In the genomic region with DNA sequence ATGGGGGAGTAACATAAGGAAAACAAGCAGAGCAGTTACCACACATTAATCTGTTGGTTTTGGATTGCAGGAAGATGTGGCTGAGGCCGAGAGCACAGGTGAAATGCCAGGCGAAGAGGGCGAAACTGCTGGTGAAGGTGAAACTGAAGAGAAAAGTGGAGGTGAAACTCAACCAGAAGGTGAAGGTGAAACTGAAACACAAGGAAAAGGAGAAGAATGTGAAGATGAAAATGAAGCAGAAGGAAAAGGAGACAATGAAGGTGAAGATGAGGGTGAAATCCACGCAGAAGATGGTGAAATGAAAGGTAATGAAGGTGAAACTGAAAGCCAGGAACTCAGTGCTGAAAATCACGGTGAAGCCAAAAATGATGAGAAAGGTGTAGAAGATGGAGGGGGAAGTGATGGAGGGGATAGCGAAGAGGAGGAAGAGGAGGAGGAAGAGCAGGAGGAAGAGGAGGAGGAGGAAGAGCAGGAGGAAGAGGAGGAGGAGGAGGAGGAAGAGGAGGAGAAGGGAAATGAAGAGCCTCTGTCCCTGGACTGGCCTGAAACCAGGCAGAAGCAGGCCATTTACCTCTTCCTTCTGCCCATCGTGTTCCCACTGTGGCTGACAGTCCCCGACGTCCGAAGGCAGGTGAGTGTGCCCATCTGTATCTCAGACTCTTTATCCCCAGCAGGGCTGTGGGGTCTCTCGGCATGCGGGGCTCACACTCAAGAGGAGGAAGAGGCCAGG, we compare ENCODE assay signal across 28 cellular contexts. TPM values are rescaled to one million over a fixed set of nuclear protein-coding genes. Genes with fewer than 3 reads are reported as not detected.
DNase-seq lines count a peak whose midpoint lies in the region; ATAC-seq, FAIRE-seq and TF ChIP-seq lines count a peak whose summit lies in the region.
"Had no signal": no experiment of that assay in that cellular context is flagged by ENCODE, and none has a peak within 500 bp of the region (broad histone marks: within the 10 kb centered on the region; RNA-seq: fewer than 3 reads in every experiment).

No MANE protein-coding gene starts in this region.

- ATAC-seq in activated T-helper 17 cell treated with anti-CD3 and anti-CD28 coated beads, Interleukin-2, amount 50 U/mL, for 72 hours (replicated peaks) = no peak
- ATAC-seq in naive thymus-derived CD8-positive, alpha-beta T cell = no peak
- no peak for ATAC-seq in activated CD4-positive, alpha-beta T cell treated with anti-CD3 and anti-CD28 coated beads for 36 hours
- ATAC-seq: heart right ventricle had no signal

- no peak for TF ChIP-seq CTCF in osteocyte (IDR thresholded peaks at IDR 0.05)

- POLR2A ChIA-PET in naive thymus-derived CD8-positive, alpha-beta T cell (lab: Charles Lee) = interaction anchor here (0.6 kb wide), 1 partner anchor 17 kb away, joined by 5 read pairs; no protein-coding TSS in a partner anchor
- POLR2A ChIA-PET in activated CD4-positive, alpha-beta T cell treated with anti-CD3 and anti-CD28 coated beads for 36 hours (lab: Charles Lee) = no interaction called here

- H3K27me3 Mint-ChIP-seq in activated T-cell treated with anti-CD3 and anti-CD28 coated beads, Interleukin-2, amount 50 U/mL, for 24 hours = no peaks in the 10 kb centered on the region
- no peaks in the 10 kb centered on the region for H3K27me3 Mint-ChIP-seq in activated T-helper 17 cell treated with anti-CD3 and anti-CD28 coated beads, Interleukin-2, amount 50 U/mL, for 72 hours
- no peaks in the 10 kb centered on the region for H3K27me3 Mint-ChIP-seq in naive thymus-derived CD8-positive, alpha-beta T cell
- H3K27me3 Mint-ChIP-seq in activated CD4-positive, alpha-beta T cell treated with anti-CD3 and anti-CD28 coated beads for 36 hours = no peaks in the 10 kb centered on the region
- H3K27me3 Mint-ChIP-seq in osteocyte (ENCODE audit: unreplicated experiment) = no peaks in the 10 kb centered on the region
- H3K27me3 Mint-ChIP-seq: CD4-positive, alpha-beta T cell; type B pancreatic cell had no signal

- intact Hi-C loops in activated CD4-positive, alpha-beta T cell treated with anti-CD3 and anti-CD28 coated beads for 36 hours (cut with DNase I, micrococcal nuclease) = no loop called here

- no peak for DNase-seq in activated T-cell treated with anti-CD3 and anti-CD28 coated beads, Interleukin-2, amount 50 U/mL, for 24 hours
- DNase-seq in activated T-cell treated with anti-CD3 and anti-CD28 coated beads for 4 hours (no peak), GM12892 (ENCODE audit: insufficient read length) (no peak), GM19238 (ENCODE audit: insufficient read length, low spot score) (no peak), osteocyte (ENCODE audit: extremely low spot score, unreplicated experiment) (no peak)
- DNase-seq in naive thymus-derived CD8-positive, alpha-beta T cell = no peak
- DNase-seq in activated CD4-positive, alpha-beta T cell treated with anti-CD3 and anti-CD28 coated beads for 36 hours = no peak
- DNase-seq: activated CD4-positive, alpha-beta T cell treated with anti-CD3 and anti-CD28 coated beads for 48 hours; activated naive CD4-positive, alpha-beta T cell treated with Interleukin-2 at 50 U/mL for 16 hours; AML-193; amygdala; brain microvascular endothelial cell; CD4-positive, alpha-beta T cell; dorsolateral prefrontal cortex; heart right ventricle; Karpas-422; NCI-H1417 treated with DMSO at 0.1 percent for 48 hours; NCI-H2081; NCI-H226; NCI-H526 treated with DMSO at 0.1 percent for 48 hours; occipital lobe; Right ventricle myocardium superior; stimulated activated CD4-positive, alpha-beta T cell treated with anti-CD3 and anti-CD28 coated beads, Interleukin-4, amount 100 ng/mL, for 24 hours; substantia nigra had no signal

- H3K9me3 Mint-ChIP-seq in activated T-cell treated with anti-CD3 and anti-CD28 coated beads, Interleukin-2, amount 50 U/mL, for 24 hours = no peaks in the 10 kb centered on the region
- no peaks in the 10 kb centered on the region for H3K9me3 Mint-ChIP-seq in activated T-helper 17 cell treated with anti-CD3 and anti-CD28 coated beads, Interleukin-2, amount 50 U/mL, for 72 hours
- H3K9me3 Mint-ChIP-seq in naive thymus-derived CD8-positive, alpha-beta T cell = no peaks in the 10 kb centered on the region
- H3K9me3 Mint-ChIP-seq in activated CD4-positive, alpha-beta T cell treated with anti-CD3 and anti-CD28 coated beads for 36 hours (ENCODE audit: low read depth) = no peaks in the 10 kb centered on the region
- no peaks in the 10 kb centered on the region for H3K9me3 Mint-ChIP-seq in osteocyte (ENCODE audit: unreplicated experiment)
- H3K9me3 Mint-ChIP-seq: CD4-positive, alpha-beta T cell; type B pancreatic cell had no signal

- H3K4me3 Mint-ChIP-seq in activated T-cell treated with anti-CD3 and anti-CD28 coated beads, Interleukin-2, amount 50 U/mL, for 24 hours = no peak overlapping the region
- peak overlapping the region; percentile 13 for H3K4me3 Mint-ChIP-seq in activated T-helper 17 cell treated with anti-CD3 and anti-CD28 coated beads, Interleukin-2, amount 50 U/mL, for 72 hours
- no peak overlapping the region for H3K4me3 Mint-ChIP-seq in naive thymus-derived CD8-positive, alpha-beta T cell
- no peak overlapping the region for H3K4me3 Mint-ChIP-seq in activated CD4-positive, alpha-beta T cell treated with anti-CD3 and anti-CD28 coated beads for 36 hours
- no peak overlapping the region for H3K4me3 Mint-ChIP-seq in osteocyte (ENCODE audit: unreplicated experiment)
- H3K4me3 Mint-ChIP-seq: CD4-positive, alpha-beta T cell; type B pancreatic cell had no signal

- peaks cover 51% of the 10 kb centered on the region for H3K36me3 Mint-ChIP-seq in activated T-cell treated with anti-CD3 and anti-CD28 coated beads, Interleukin-2, amount 50 U/mL, for 24 hours (ENCODE audit: low read depth)
- H3K36me3 Mint-ChIP-seq in activated T-helper 17 cell treated with anti-CD3 and anti-CD28 coated beads, Interleukin-2, amount 50 U/mL, for 72 hours (ENCODE audit: low read depth) = peaks cover 37% of the 10 kb centered on the region
- H3K36me3 Mint-ChIP-seq in naive thymus-derived CD8-positive, alpha-beta T cell = peaks cover 0 to 45% (median 4%) of the 10 kb centered on the region in 3 donors
- H3K36me3 Mint-ChIP-seq in activated CD4-positive, alpha-beta T cell treated with anti-CD3 and anti-CD28 coated beads for 36 hours (ENCODE audit: low read depth) = peaks cover 10% of the 10 kb centered on the region
- peaks cover 19% of the 10 kb centered on the region for H3K36me3 Mint-ChIP-seq in osteocyte (ENCODE audit: unreplicated experiment)
- H3K36me3 Mint-ChIP-seq: type B pancreatic cell had no signal

- TF ChIP-seq POLR2A in GM12892 (IDR thresholded peaks at IDR 0.05; ENCODE audit: low read depth, low read length) = no peak; the same call in 1 of the 2 replicates

- CTCF ChIA-PET in activated CD4-positive, alpha-beta T cell treated with anti-CD3 and anti-CD28 coated beads for 36 hours (lab: Charles Lee) = interaction anchor here (0.7 to 0.9 kb wide), 2 partner anchors 13 to 49 kb away, joined by 3 read pairs; no protein-coding TSS in a partner anchor

- H3K4me1 Mint-ChIP-seq in activated T-cell treated with anti-CD3 and anti-CD28 coated beads, Interleukin-2, amount 50 U/mL, for 24 hours (ENCODE audit: low read depth) = peaks cover 9% of the 10 kb centered on the region
- H3K4me1 Mint-ChIP-seq in activated T-helper 17 cell treated with anti-CD3 and anti-CD28 coated beads, Interleukin-2, amount 50 U/mL, for 72 hours = peaks cover 6% of the 10 kb centered on the region
- H3K4me1 Mint-ChIP-seq in naive thymus-derived CD8-positive, alpha-beta T cell = peaks cover 0 to 3% (median under 1%) of the 10 kb centered on the region in 4 donors
- H3K4me1 Mint-ChIP-seq in activated CD4-positive, alpha-beta T cell treated with anti-CD3 and anti-CD28 coated beads for 36 hours = peaks cover 5% of the 10 kb centered on the region
- H3K4me1 Mint-ChIP-seq in osteocyte (ENCODE audit: unreplicated experiment) = peaks cover 30% of the 10 kb centered on the region

- peak overlapping the region; percentile 22 for H3K27ac Mint-ChIP-seq in activated T-cell treated with anti-CD3 and anti-CD28 coated beads, Interleukin-2, amount 50 U/mL, for 24 hours
- peak overlapping the region; percentile 54 for H3K27ac Mint-ChIP-seq in activated T-helper 17 cell treated with anti-CD3 and anti-CD28 coated beads, Interleukin-2, amount 50 U/mL, for 72 hours
- peak overlapping the region in 7 of 10 donors; percentile 7 to 66 (median 34) for H3K27ac Mint-ChIP-seq in naive thymus-derived CD8-positive, alpha-beta T cell
- no peak overlapping the region for H3K27ac Mint-ChIP-seq in activated CD4-positive, alpha-beta T cell treated with anti-CD3 and anti-CD28 coated beads for 36 hours
- no peak overlapping the region for H3K27ac Mint-ChIP-seq in osteocyte (ENCODE audit: unreplicated experiment)
- H3K27ac Mint-ChIP-seq: CD4-positive, alpha-beta T cell; type B pancreatic cell had no signal

- peak; percentile 46 for FAIRE-seq in GM12892 (lab: Jason Lieb, UNC)
- FAIRE-seq: A204.1, frontal cortex had no signal

RNA-seq across cellular contexts. Expression of a gene that starts 28.7 kb away (rescaled TPM):
- 9.6 TPM for polyA plus RNA-seq in GM12892 (2012; ENCODE audit: missing spikeins)
- total RNA-seq in activated T-helper 17 cell treated with anti-CD3 and anti-CD28 coated beads, Interleukin-2, amount 50 U/mL, for 72 hours = 1 to 10 TPM; 2.9 to 3.3 TPM
- 1 to 10 TPM; 5.0 to 6.6 TPM for total RNA-seq in naive thymus-derived CD8-positive, alpha-beta T cell
- polyA plus RNA-seq in naive thymus-derived CD8-positive, alpha-beta T cell = 1 to 10 TPM in 2 of 3 donors, under 1 TPM in 1; 0.93 to 2.4 (median 1.7) TPM
- total RNA-seq in activated CD4-positive, alpha-beta T cell treated with anti-CD3 and anti-CD28 coated beads for 36 hours = 1 to 10 TPM; 8.0 to 9.5 TPM
- 14.8 and 17.2 TPM in 2 replicates for total RNA-seq in osteocyte

RNA-seq across cellular contexts. Expression of a gene that starts 39.5 kb away (rescaled TPM):
- 32.0 TPM for polyA plus RNA-seq in GM12892 (2012; ENCODE audit: missing spikeins)
- 10 to 100 TPM; 40.0 to 77.6 TPM for total RNA-seq in activated T-helper 17 cell treated with anti-CD3 and anti-CD28 coated beads, Interleukin-2, amount 50 U/mL, for 72 hours
- 10 to 100 TPM; 48.8 to 53.2 TPM for total RNA-seq in naive thymus-derived CD8-positive, alpha-beta T cell
- polyA plus RNA-seq in naive thymus-derived CD8-positive, alpha-beta T cell = 10 to 100 TPM; 20.4 to 30.3 (median 24.0) TPM
- 10 to 100 TPM; 49.2 to 59.8 TPM for total RNA-seq in activated CD4-positive, alpha-beta T cell treated with anti-CD3 and anti-CD28 coated beads for 36 hours
- total RNA-seq in osteocyte = 33.6 and 33.9 TPM in 2 replicates

Comparison
In these comparisons a context has a peak if more than half of its experiments do, and no peak if none do; other contexts are left out.
1. H3K27ac Mint-ChIP-seq: peak in activated T-cell treated with anti-CD3 and anti-CD28 coated beads, Interleukin-2, amount 50 U/mL, for 24 hours (single experiment), activated T-helper 17 cell treated with anti-CD3 and anti-CD28 coated beads, Interleukin-2, amount 50 U/mL, for 72 hours (single experiment) and naive thymus-derived CD8-positive, alpha-beta T cell (7 of 10); none in activated CD4-positive, alpha-beta T cell treated with anti-CD3 and anti-CD28 coated beads for 36 hours (single experiment) and osteocyte (single experiment).